Comparison of ENCODE assay signal across 27 cellular contexts in genomic region chrX:135328421-135329005, GRCh38. TPM values are rescaled to one million over a fixed set of nuclear protein-coding genes. Genes with fewer than 3 reads are reported as not detected.
"Had no signal": no experiment of that assay in that cellular context is flagged by ENCODE, and none has a peak within 500 bp of the region (broad histone marks: within the 10 kb centered on the region; RNA-seq: fewer than 3 reads in every experiment).

No MANE protein-coding gene starts in this region.

- H3K9ac ChIP-seq: parathyroid adenoma had no signal

- H3K27me3 ChIP-seq: adrenal gland, brain microvascular endothelial cell, left lung, neutrophil, tibial nerve, uterus had no signal

- H3K27ac ChIP-seq: heart left ventricle, left lung, neutrophil, parathyroid adenoma, tibial nerve, uterus had no signal

- FAIRE-seq: frontal cortex, islet of Langerhans, TTC549 had no signal

- H2AFZ ChIP-seq: parathyroid adenoma had no signal

- H3K4me3 ChIP-seq: adrenal gland, heart left ventricle, left lung, mucosa of descending colon, tibial nerve, uterus had no signal

- H3K9me3 ChIP-seq: adrenal gland, heart left ventricle, left lung, mucosa of descending colon, neutrophil, uterus had no signal

- H3K4me1 ChIP-seq: adrenal gland, left lung, parathyroid adenoma, tibial nerve, uterus had no signal

- H3K36me3 ChIP-seq: adrenal gland, brain microvascular endothelial cell, left lung, neutrophil, uterus had no signal

- DNase-seq: activated CD4-positive, alpha-beta memory T cell treated with anti-CD3 and anti-CD28 coated beads, Interleukin-2, amount 10 ng/mL, durations not matched to agents 7 days and 5 days; activated CD4-positive, alpha-beta T cell treated with anti-CD3 and anti-CD28 coated beads for 4 hours; activated effector memory CD4-positive, alpha-beta T cell treated with anti-CD3 and anti-CD28 coated beads, Interleukin-2, amount 50 U/mL, for 16 hours; activated T-cell treated with anti-CD3 and anti-CD28 coated beads, Interleukin-2, amount 50 U/mL, for 24 hours; adrenal gland; brain microvascular endothelial cell; cerebellar nuclear complex; dermis blood vessel endothelial cell; erythroblast; heart left ventricle; left lung; mucosa of descending colon; naive thymus-derived CD8-positive, alpha-beta T cell; stimulated activated CD4-positive, alpha-beta T cell treated with anti-CD3 and anti-CD28 coated beads, Interleukin-4, amount 100 ng/mL, for 1 hour; stimulated activated naive CD4-positive, alpha-beta T cell treated with Interleukin-2 at 50 U/mL for 16 hours; substantia nigra; SW 1271; uterus had no signal

RNA-seq across cellular contexts. Expression of gene ETDC, which starts 19.2 kb away (rescaled TPM):
- total RNA-seq: activated CD4-positive, alpha-beta memory T cell treated with anti-CD3 and anti-CD28 coated beads, Interleukin-2, amount 10 ng/mL, durations not matched to agents 7 days and 5 days; adrenal gland; dermis blood vessel endothelial cell; frontal cortex; heart left ventricle; left lung; mucosa of descending colon; naive thymus-derived CD8-positive, alpha-beta T cell; skeletal muscle tissue; T-helper 2 cell treated with Interferon-gamma antibody and Interleukin-4, amounts not matched to agents 100 ng/mL and 5 ng/mL, for 36 hours; tibial nerve; uterus; WTC11 had no signal
- polyA plus RNA-seq: adrenal gland; heart left ventricle; naive thymus-derived CD8-positive, alpha-beta T cell had no signal
